In the genomic region with DNA sequence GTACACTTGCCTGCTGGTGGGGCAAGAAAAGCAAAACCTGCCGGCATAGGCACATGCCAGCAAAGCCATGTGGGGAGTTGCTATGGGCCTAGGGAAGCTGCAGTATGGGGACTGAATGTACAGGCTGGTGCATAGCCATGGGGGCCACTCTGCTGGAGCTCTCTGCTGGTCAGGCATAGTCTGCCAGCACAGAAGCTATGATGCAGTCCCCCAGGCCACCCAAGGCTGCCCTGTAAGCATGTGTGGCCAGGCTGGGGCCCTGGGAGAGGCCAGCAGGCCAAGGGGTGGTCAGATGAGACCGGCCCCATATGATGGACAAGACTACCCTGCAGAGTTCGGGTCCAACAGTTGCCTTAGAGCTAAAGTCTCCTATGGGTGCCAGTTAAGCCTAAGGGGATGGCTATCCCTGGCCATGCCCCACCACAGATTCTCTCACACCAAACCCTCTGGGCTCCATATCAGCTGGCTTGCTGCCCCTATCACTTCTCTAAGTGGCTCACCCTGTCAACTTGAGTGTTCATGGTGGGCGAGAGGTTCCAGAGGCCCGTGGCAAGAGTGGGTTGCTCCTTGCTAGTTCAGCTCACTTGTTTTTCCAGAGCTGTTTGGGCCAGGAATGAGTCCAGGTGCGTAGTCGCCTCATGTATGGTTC, we compare ENCODE assay signal across 19 cellular contexts. TPM values are rescaled to one million over a fixed set of nuclear protein-coding genes. Genes with fewer than 3 reads are reported as not detected.
DNase-seq lines count a peak whose midpoint lies in the region; ATAC-seq, FAIRE-seq and TF ChIP-seq lines count a peak whose summit lies in the region.
"Had no signal": no experiment of that assay in that cellular context is flagged by ENCODE, and none has a peak within 500 bp of the region (broad histone marks: within the 10 kb centered on the region; RNA-seq: fewer than 3 reads in every experiment).

No MANE protein-coding gene starts in this region.

- no peak for FAIRE-seq in H54 (lab: Jason Lieb, UNC)
- FAIRE-seq: D721Med, G401.6, GM12891 had no signal

- H4K91ac ChIP-seq in neuronal stem cell (ENCODE audit: low read depth, low read length, poor library complexity) = no peak overlapping the region

- H2AFZ ChIP-seq in HCT116 (ENCODE audit: low read depth, low read length, poor library complexity, severe bottlenecking) = no peak overlapping the region
- H2AFZ ChIP-seq in neuronal stem cell (ENCODE audit: low read length) = no peak overlapping the region
- H2AFZ ChIP-seq: GM23248 had no signal

- H3K4me1 ChIP-seq in HCT116 (ENCODE audit: control insufficient read depth in 1 of 2, insufficient read depth in 2 of 2, low read length in 2 of 2) = no peaks in the 10 kb centered on the region
- no peaks in the 10 kb centered on the region for H3K4me1 ChIP-seq in neuronal stem cell (ENCODE audit: control insufficient read depth in 2 of 2, insufficient read depth in 1 of 2, low read depth in 1 of 2, low read length in 2 of 2)
- H3K4me1 ChIP-seq in gastroesophageal sphincter = no peaks in the 10 kb centered on the region
- H3K4me1 ChIP-seq: HAP-1 had no signal

- H3K9me2 ChIP-seq in HCT116 (ENCODE audit: insufficient read depth) = no peaks in the 10 kb centered on the region

- H3K27ac ChIP-seq in HCT116 (ENCODE audit: low read depth, low read length) = no peak overlapping the region
- no peak overlapping the region for H3K27ac ChIP-seq in neuronal stem cell (replicated peaks; ENCODE audit: low read length)
- no peak overlapping the region for H3K27ac ChIP-seq in gastroesophageal sphincter
- H3K27ac ChIP-seq: 22Rv1, GM23248 had no signal

- no peak overlapping the region for H3K23ac ChIP-seq in neuronal stem cell (ENCODE audit: low read depth, low read length, poor library complexity)

- TF ChIP-seq CTCF in HCT116 (IDR thresholded peaks at IDR 0.05 in 2 of 3, conservative IDR thresholded peaks at IDR 0.05 in 1 of 3; ENCODE audit: borderline replicate concordance in 1 of 3, insufficient read depth in 1 of 3, low read depth in 2 of 3, low read length in 2 of 3) (no peak), gastroesophageal sphincter (IDR thresholded peaks at IDR 0.05) (no peak)

- DNase-seq in Right ventricle myocardium superior (no peak), Right ventricle myocardium inferior (ENCODE audit: missing footprints) (no peak), HCT116 (ENCODE audit: low read depth, low spot score) (no peak), left ventricle myocardium superior (no peak), neuronal stem cell (ENCODE audit: low spot score) (no peak), H54 (ENCODE audit: insufficient read length, low spot score) (no peak), T-helper 2 cell (no peak)
- DNase-seq: CD8-positive, alpha-beta T cell; COR-L47; DMS153; DMS79 treated with DMSO at 0.1 percent for 48 hours; HFFc6 had no signal

- H3K9me3 ChIP-seq in HCT116 (ENCODE audit: control insufficient read depth in 1 of 2, insufficient read depth in 1 of 2, low read depth in 1 of 2, low read length in 2 of 2) (no peaks in the 10 kb centered on the region), neuronal stem cell (replicated peaks in 1 of 2; ENCODE audit: control insufficient read depth in 2 of 2, insufficient read depth in 1 of 2, low read depth in 1 of 2, low read length in 2 of 2) (peaks cover under 1 to 19% of the 10 kb centered on the region in 2 donors), gastroesophageal sphincter (peaks cover 0 to 34% (median 0%) of the 10 kb centered on the region in 3 donors)

- CTCF ChIA-PET in HCT116 (lab: Charles Lee) = no interaction called here

- peaks cover 3% of the 10 kb centered on the region for H3K79me1 ChIP-seq in neuronal stem cell (ENCODE audit: low read depth, low read length)

- no peak overlapping the region for H2BK12ac ChIP-seq in neuronal stem cell (ENCODE audit: low read length)

- TF ChIP-seq POLR2A in HCT116 (IDR thresholded peaks at IDR 0.05; ENCODE audit: borderline replicate concordance, extremely low read depth, insufficient read depth, insufficient read length) (no peak), gastroesophageal sphincter (IDR thresholded peaks at IDR 0.05) (no peak), H54 (IDR thresholded peaks at IDR 0.05; ENCODE audit: low read depth, low read length) (no peak)

- no peak overlapping the region for H2BK120ac ChIP-seq in neuronal stem cell (ENCODE audit: low read depth, low read length)

- WGBS in neuronal stem cell (ENCODE audit: extremely low coverage in 2 of 2, insufficient read length in 2 of 2, insufficient replicate concordance in 1 of 2), 2 donors = no CpG with 5 or more reads among the region's 7 CpGs
- 88% methylated on average over 2 of the region's 7 CpGs; no CpG with 5 or more reads in 1 of the 2 donors for WGBS in gastroesophageal sphincter (ENCODE audit: low coverage in 1 of 2), 2 donors

- H3K36me3 ChIP-seq in HCT116 (ENCODE audit: control insufficient read depth in 1 of 2, insufficient read depth in 2 of 2, low read length in 2 of 2) (no peaks in the 10 kb centered on the region), neuronal stem cell (replicated peaks in 1 of 2; ENCODE audit: control insufficient read depth in 2 of 2, insufficient read depth in 2 of 2, low read length in 2 of 2) (peaks cover 0 to 2% of the 10 kb centered on the region in 2 donors), gastroesophageal sphincter (peaks cover 0 to 10% of the 10 kb centered on the region in 2 donors)
- H3K36me3 ChIP-seq: HAP-1 had no signal

- TF ChIP-seq EP300 in gastroesophageal sphincter (IDR thresholded peaks at IDR 0.05) = no peak

- intact Hi-C loops in Right ventricle myocardium superior (cut with DNase I) = no loop called here
- intact Hi-C loops in Right ventricle myocardium inferior (cut with DNase I) = no loop called here
- intact Hi-C loops in HCT116 (cut with micrococcal nuclease) = no loop called here
- intact Hi-C loops in left ventricle myocardium superior (cut with micrococcal nuclease) = no loop called here

- no peak overlapping the region for H2AK5ac ChIP-seq in neuronal stem cell (ENCODE audit: low read depth, low read length)

- no peak overlapping the region for H4K8ac ChIP-seq in neuronal stem cell (ENCODE audit: low read depth, low read length)

- ATAC-seq in Right ventricle myocardium superior (ENCODE audit: poor library complexity) (peak; percentile 54), Right ventricle myocardium inferior (no peak), HCT116 (0 out of 2 replicates have a peak, but pooled peaks have one; percentile 22), left ventricle myocardium superior (peak; percentile 71), gastroesophageal sphincter (no peak)
- ATAC-seq: CD8-positive, alpha-beta T cell had no signal

- POLR2A ChIA-PET in HCT116 (lab: Charles Lee) = no interaction called here

- BruUV-seq in HCT116 (replicated peaks; lab: Mats Ljungman, UMichigan) = no TSS peak

- H4K20me1 ChIP-seq in HCT116 (ENCODE audit: insufficient read depth) = no peaks in the 10 kb centered on the region

- RAD21 ChIA-PET in HCT116 (lab: Charles Lee; ENCODE audit: low non-redundant PET in 1 of 2, low total read pairs in 2 of 2, uncharacterized antibody in 2 of 2, unreplicated experiment in 2 of 2) = no interaction called here

- H2BK15ac ChIP-seq in neuronal stem cell (ENCODE audit: low read length) = no peak overlapping the region

- H3K9ac ChIP-seq in HCT116 (ENCODE audit: low read length) = no peak overlapping the region
- no peak overlapping the region for H3K9ac ChIP-seq in neuronal stem cell (ENCODE audit: low read depth, low read length, poor library complexity)
- H3K9ac ChIP-seq: GM23248 had no signal

- no peak overlapping the region for H3K4me3 ChIP-seq in HCT116 (replicated peaks in 1 of 2; ENCODE audit: low read depth in 1 of 2, low read length in 2 of 2)
- no peak overlapping the region for H3K4me3 ChIP-seq in neuronal stem cell (ENCODE audit: low read length in 2 of 2)
- no peak overlapping the region for H3K4me3 ChIP-seq in gastroesophageal sphincter
- H3K4me3 ChIP-seq: GM23248, HAP-1 had no signal

- no peak overlapping the region for H3K14ac ChIP-seq in neuronal stem cell (ENCODE audit: low read length)

- H3K4me2 ChIP-seq in HCT116 (ENCODE audit: low read length) = no peak overlapping the region
- no peak overlapping the region for H3K4me2 ChIP-seq in neuronal stem cell (ENCODE audit: insufficient read depth, low read length, poor library complexity, severe bottlenecking)

- no peaks in the 10 kb centered on the region for H3K27me3 ChIP-seq in HCT116 (ENCODE audit: insufficient read depth, low read length)
- H3K27me3 ChIP-seq in neuronal stem cell (ENCODE audit: control insufficient read depth in 3 of 3, insufficient read depth in 3 of 3, low read depth in 1 of 3, low read length in 3 of 3) = no peaks in the 10 kb centered on the region
- H3K27me3 ChIP-seq in gastroesophageal sphincter = no peaks in the 10 kb centered on the region

- H3K4ac ChIP-seq in neuronal stem cell (ENCODE audit: low read length) = no peak overlapping the region

- no peaks in the 10 kb centered on the region; the same call in 1 of the 2 replicates for H3K79me2 ChIP-seq in HCT116 (ENCODE audit: insufficient read depth, low read length)

- H2BK5ac ChIP-seq in neuronal stem cell (ENCODE audit: low read length) = peak overlapping the region; percentile 26

- no peak for TF ChIP-seq RAD21 in HCT116 (IDR thresholded peaks at IDR 0.05; ENCODE audit: low read depth)

- no peak overlapping the region for H3K18ac ChIP-seq in neuronal stem cell (ENCODE audit: low read length)

TF ChIP-seq in HCT116, 20 proteins besides CTCF, POLR2A, EP300 and RAD21:
- TF ChIP-seq ZNF274 (IDR thresholded peaks at IDR 0.05; ENCODE audit: low read depth, low read length) (no peak), CBX3 (IDR thresholded peaks at IDR 0.05; ENCODE audit: low read depth) (no peak)

RNA-seq across cellular contexts. Expression of a gene that starts 41.8 kb away (rescaled TPM):
- total RNA-seq in Right ventricle myocardium superior (32.5 TPM), Right ventricle myocardium inferior (36.7 TPM), HCT116 (2021; ENCODE audit: unreplicated experiment) (19.1 TPM), left ventricle myocardium superior (35.1 TPM), gastroesophageal sphincter (10 to 100 TPM; 17.9 to 30.1 (median 25.9) TPM)
- polyA plus RNA-seq in HCT116 (2012) = 11.7 and 12.0 TPM in 2 replicates
- polyA plus RNA-seq in neuronal stem cell (2013, experiment 1 of 2) = 30.4 TPM
- polyA plus RNA-seq in neuronal stem cell (2013, experiment 2 of 2) = 28.7 TPM

RNA-seq across cellular contexts. Expression of a gene that starts 41.9 kb away (rescaled TPM):
- total RNA-seq in Right ventricle myocardium superior = 78.3 TPM
- total RNA-seq in Right ventricle myocardium inferior = 80.5 TPM
- total RNA-seq in HCT116 (2021; ENCODE audit: unreplicated experiment) = 35.7 TPM
- polyA plus RNA-seq in HCT116 (2012) = 26.6 and 26.7 TPM in 2 replicates
- 75.6 TPM for total RNA-seq in left ventricle myocardium superior
- 68.7 TPM for polyA plus RNA-seq in neuronal stem cell (2013, experiment 1 of 2)
- 68.7 TPM for polyA plus RNA-seq in neuronal stem cell (2013, experiment 2 of 2)
- total RNA-seq in gastroesophageal sphincter = 10 to 100 TPM; 56.4 to 84.7 (median 66.5) TPM

Comparison
In these comparisons a context has a peak if more than half of its experiments do, and no peak if none do; other contexts are left out.
1. ATAC-seq: peak in Right ventricle myocardium superior (single experiment), HCT116 (single experiment) and left ventricle myocardium superior (single experiment); none in Right ventricle myocardium inferior (single experiment) and gastroesophageal sphincter (single experiment).